Comparison of ENCODE assay signal across 8 cellular contexts in the genomic region with DNA sequence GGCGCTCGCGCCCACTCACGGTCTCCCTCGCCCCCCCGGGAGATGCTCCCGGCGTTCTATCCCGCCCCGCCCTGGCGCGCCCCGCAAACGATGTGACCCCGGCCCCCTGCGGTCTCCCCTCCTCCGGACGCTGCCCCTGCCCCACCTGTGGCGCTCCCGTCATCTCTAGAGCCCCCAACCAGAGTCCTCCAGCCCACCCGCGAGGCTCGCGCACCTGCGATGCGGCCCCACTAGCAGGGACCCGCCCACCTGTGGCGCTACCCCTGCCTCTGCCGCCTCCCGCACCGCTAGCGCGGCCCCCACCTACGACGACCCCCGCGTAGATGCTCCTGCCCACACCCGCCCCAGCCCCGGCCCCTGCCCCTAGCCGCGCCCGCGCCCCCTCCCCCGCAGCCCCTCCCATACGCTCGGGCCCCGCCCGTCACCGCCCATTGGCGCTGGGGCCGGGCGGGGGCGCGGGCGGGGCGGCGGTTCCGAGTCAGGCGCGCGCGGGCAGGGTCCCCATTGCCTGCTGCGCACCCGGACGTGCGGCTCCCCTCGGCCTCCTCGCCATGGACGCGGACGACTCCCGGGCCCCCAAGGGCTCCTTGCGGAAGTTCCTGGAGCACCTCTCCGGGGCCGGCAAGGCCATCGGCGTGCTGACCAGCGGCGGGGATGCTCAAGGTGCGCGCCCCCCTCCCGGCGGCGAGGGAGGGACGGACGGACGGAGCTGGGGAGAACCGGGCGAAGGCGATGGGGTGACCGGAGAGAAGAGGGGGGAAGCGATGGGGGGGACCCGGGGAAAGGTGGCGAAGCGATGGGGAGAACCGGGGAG. TPM values are rescaled to one million over a fixed set of nuclear protein-coding genes. Genes with fewer than 3 reads are reported as not detected.
DNase-seq lines count a peak whose midpoint lies in the region; ATAC-seq and TF ChIP-seq lines count a peak whose summit lies in the region.

A gene (plus strand): TSS at position 504 of the 814 bp plus-strand sequence. CDS start 48 bp downstream, at position 552.

- peak; percentile 49 for ATAC-seq in HG02642 (IDR thresholded peaks at IDR 0.05; ENCODE audit: poor library complexity, unreplicated experiment)

- CTCF ChIA-PET in OCI-LY7 (lab: Charles Lee; ENCODE audit: unreplicated experiment), result no interaction called here

- TF ChIP-seq CTCF in OCI-LY7 (conservative IDR thresholded peaks at IDR 0.05; ENCODE audit: low read length), result no peak
- TF ChIP-seq CTCF in osteoblast (IDR thresholded peaks at IDR 0.05; ENCODE audit: extremely low read depth, low read depth, low read length), result no peak
- TF ChIP-seq CTCF in type B pancreatic cell (conservative IDR thresholded peaks at IDR 0.05), result no peak

- H3K4me1 Mint-ChIP-seq in type B pancreatic cell (ENCODE audit: unreplicated experiment), result no peaks in the 10 kb centered on the region

- H4K20me1 ChIP-seq in OCI-LY7 (ENCODE audit: insufficient read depth, low read length) (peaks cover 26% of the 10 kb centered on the region), osteoblast (ENCODE audit: insufficient read depth, low read length) (peaks cover 5% of the 10 kb centered on the region)

- H3K4me3 Mint-ChIP-seq in type B pancreatic cell, result peak within 1 kb of the TSS; percentile 91

- H3K9me3 ChIP-seq in OCI-LY7 (ENCODE audit: low read length) (no peaks in the 10 kb centered on the region), osteoblast (ENCODE audit: low read depth, low read length) (no peaks in the 10 kb centered on the region)

- BruUV-seq in OCI-LY7 (replicated peaks; lab: Mats Ljungman, UMichigan), result no TSS peak

- H3K79me2 ChIP-seq in OCI-LY7 (ENCODE audit: insufficient read depth, low read depth, low read length), result peaks cover 48% of the 10 kb centered on the region
- peaks cover 41% of the 10 kb centered on the region for H3K79me2 ChIP-seq in osteoblast (ENCODE audit: insufficient read depth, low read length)

- no peaks in the 10 kb centered on the region for H3K9me3 Mint-ChIP-seq in type B pancreatic cell

- H3K4me2 ChIP-seq in OCI-LY7 (ENCODE audit: low read length) (peak within 1 kb of the TSS; percentile 84), osteoblast (ENCODE audit: insufficient read depth, low read length) (peak within 1 kb of the TSS; percentile 94)

- H3K27me3 Mint-ChIP-seq in type B pancreatic cell, result peaks cover 27% of the 10 kb centered on the region

- no peaks in the 10 kb centered on the region for H3K36me3 Mint-ChIP-seq in type B pancreatic cell

- H2AFZ ChIP-seq in OCI-LY7 (ENCODE audit: low read length) (peak within 1 kb of the TSS; percentile 87), osteoblast (ENCODE audit: low read length) (peak within 1 kb of the TSS; percentile 68)

- peaks cover 36% of the 10 kb centered on the region for H3K36me3 ChIP-seq in OCI-LY7 (ENCODE audit: insufficient read depth, low read length)
- H3K36me3 ChIP-seq in osteoblast (ENCODE audit: insufficient read depth, low read length), result peaks cover 10% of the 10 kb centered on the region

- H3K27ac Mint-ChIP-seq in type B pancreatic cell, result peak within 1 kb of the TSS; percentile 26

- peaks cover 20% of the 10 kb centered on the region for H3K4me1 ChIP-seq in OCI-LY7 (ENCODE audit: insufficient read depth, low read length, poor library complexity, severe bottlenecking)
- H3K4me1 ChIP-seq in osteoblast (ENCODE audit: insufficient read depth, low read length), result peaks cover 22% of the 10 kb centered on the region

- H3K4me3 ChIP-seq in OCI-LY7 (ENCODE audit: low read depth, low read length, poor library complexity, severe bottlenecking), result peak within 1 kb of the TSS; percentile 97
- peak within 1 kb of the TSS; percentile 88 for H3K4me3 ChIP-seq in osteoblast (ENCODE audit: insufficient read depth, low read length)

- DNase-seq in NCI-H1105 (lab: John Stamatoyannopoulos, UW) (peak; percentile 16), NCI-H1105 treated with DMSO at 0.1 percent for 48 hours (lab: John Stamatoyannopoulos, UW) (no peak), OCI-LY7 (ENCODE audit: low spot score) (peak; percentile 64), germinal center (ENCODE audit: low spot score) (peak; percentile 57), osteoblast (ENCODE audit: insufficient read length, low spot score, missing footprints) (peak; percentile 90), type B pancreatic cell (ENCODE audit: extremely low spot score, unreplicated experiment) (no peak)
- peak; percentile 63 for DNase-seq in activated T-helper 9 cell treated with anti-CD3 and anti-CD28 coated beads, Interleukin-2, amount 50 U/mL, for 16 hours (ENCODE audit: low read depth)

- intact Hi-C loops in OCI-LY7 (cut with micrococcal nuclease; ENCODE audit: unreplicated experiment), result no loop called here

- no peaks in the 10 kb centered on the region for H3K9me2 ChIP-seq in OCI-LY7 (ENCODE audit: insufficient read depth, low read length)

- POLR2A ChIA-PET in OCI-LY7 (lab: Charles Lee), result no interaction called here

- H3K27ac ChIP-seq in OCI-LY7 (ENCODE audit: low read depth, low read length, poor library complexity, severe bottlenecking) (peak within 1 kb of the TSS; percentile 75), osteoblast (ENCODE audit: low read depth, low read length) (peak within 1 kb of the TSS; percentile 75)

- no peaks in the 10 kb centered on the region for H3K27me3 ChIP-seq in osteoblast (ENCODE audit: insufficient read depth, low read length)

RNA-seq across cellular contexts. Expression of the gene that starts here (rescaled TPM):
- total RNA-seq in OCI-LY7 (2014; rRNA removed; shearing (Covaris generic)), result 82.2 and 85.4 TPM in 2 replicates
- total RNA-seq in OCI-LY7 (2022) (116 and 154 TPM in 2 replicates), osteoblast (71.6 and 80.0 TPM in 2 replicates), type B pancreatic cell (ENCODE audit: low replicate concordance) (48.8 and 52.0 TPM in 2 replicates)

Comparison
In these comparisons a context has a peak if more than half of its experiments do, and no peak if none do; other contexts are left out.
1. DNase-seq: peak in NCI-H1105 (single experiment), OCI-LY7 (single experiment), activated T-helper 9 cell treated with anti-CD3 and anti-CD28 coated beads, Interleukin-2, amount 50 U/mL, for 16 hours (single experiment), germinal center (single experiment) and osteoblast (single experiment); none in NCI-H1105 treated with DMSO at 0.1 percent for 48 hours (single experiment) and type B pancreatic cell (single experiment).